In the genomic region with DNA sequence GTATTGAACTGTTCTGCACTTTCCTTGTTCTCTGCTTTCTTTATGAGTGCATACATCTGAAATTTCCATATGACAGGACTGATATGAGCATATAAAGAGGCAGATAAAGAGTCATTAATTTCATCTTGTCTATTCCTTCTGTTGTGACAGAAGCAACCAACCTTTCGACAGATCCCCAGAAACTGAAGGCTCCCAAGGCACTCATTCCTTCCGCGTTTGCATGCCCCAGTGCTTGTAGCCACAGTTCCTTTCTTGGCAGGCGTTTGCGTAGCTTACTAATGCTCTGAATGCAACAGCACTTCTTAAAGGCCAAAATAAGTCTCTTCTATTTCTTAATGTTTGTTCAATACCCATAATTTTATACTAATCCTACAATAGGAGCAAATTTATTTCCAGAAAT, we compare ENCODE assay signal across 26 cellular contexts.
DNase-seq lines count a peak whose midpoint lies in the region; ATAC-seq and TF ChIP-seq lines count a peak whose summit lies in the region.
"Had no signal": no experiment of that assay in that cellular context is flagged by ENCODE, and none has a peak within 500 bp of the region (broad histone marks: within the 10 kb centered on the region; RNA-seq: fewer than 3 reads in every experiment).

No MANE protein-coding gene starts in this region.

- H3F3A ChIP-seq in MM.1S (ENCODE audit: insufficient read depth, low read length) = no peaks in the 10 kb centered on the region

- 55% methylated on average over 5 of the region's 5 CpGs for WGBS in right cardiac atrium
- WGBS in heart left ventricle, 4 donors = 60 to 71% (median 66%) methylated on average over 5 of the region's 5 CpGs
- 52 to 60% methylated on average over 4 to 5 of the region's 5 CpGs for WGBS in gastroesophageal sphincter (ENCODE audit: low coverage in 1 of 2), 2 donors

- H3K27me3 ChIP-seq in right cardiac atrium (ENCODE audit: control insufficient read depth, insufficient read depth) (no peaks in the 10 kb centered on the region), heart left ventricle (peaks cover 0 to 13% (median 0%) of the 10 kb centered on the region in 9 donors), gastroesophageal sphincter (no peaks in the 10 kb centered on the region), MM.1S (replicated peaks; ENCODE audit: insufficient read depth, low read length) (no peaks in the 10 kb centered on the region)
- H3K27me3 ChIP-seq: adrenal gland, Peyer's patch, vagina had no signal

- no peaks in the 10 kb centered on the region for H3K36me3 ChIP-seq in heart left ventricle
- H3K36me3 ChIP-seq in gastroesophageal sphincter = no peaks in the 10 kb centered on the region
- H3K36me3 ChIP-seq in MM.1S (replicated peaks; ENCODE audit: insufficient read depth, low read length) = no peaks in the 10 kb centered on the region
- H3K36me3 ChIP-seq: adrenal gland, Peyer's patch, vagina had no signal

- H3K27ac ChIP-seq in right cardiac atrium (ENCODE audit: low read length) (no peak overlapping the region), heart left ventricle (no peak overlapping the region), gastroesophageal sphincter (no peak overlapping the region), MM.1S (ENCODE audit: low read length) (no peak overlapping the region)
- H3K27ac ChIP-seq: adrenal gland, Peyer's patch, psoas muscle, SK-N-MC, vagina had no signal

- no peaks in the 10 kb centered on the region for H3K79me2 ChIP-seq in MM.1S (ENCODE audit: low read length)

- H2AFZ ChIP-seq in MM.1S (ENCODE audit: low read length) = no peak overlapping the region

- TF ChIP-seq POLR2A in heart left ventricle (IDR thresholded peaks at IDR 0.05) (no peak), gastroesophageal sphincter (IDR thresholded peaks at IDR 0.05) (no peak)

- H3K4me2 ChIP-seq in MM.1S (ENCODE audit: low read depth, low read length) = no peak overlapping the region

- intact Hi-C loops in right cardiac atrium (cut with DNase I) = no loop called here
- intact Hi-C loops in heart left ventricle (cut with DNase I) = no loop called here

- H3K9me3 ChIP-seq in right cardiac atrium (ENCODE audit: control insufficient read depth, low read length) (no peaks in the 10 kb centered on the region), heart left ventricle (no peaks in the 10 kb centered on the region), gastroesophageal sphincter (no peaks in the 10 kb centered on the region), MM.1S (replicated peaks; ENCODE audit: insufficient read depth, low read length) (no peaks in the 10 kb centered on the region)
- H3K9me3 ChIP-seq: adrenal gland, Peyer's patch, psoas muscle, vagina had no signal

- TF ChIP-seq CTCF in heart left ventricle (IDR thresholded peaks at IDR 0.05) (no peak), gastroesophageal sphincter (IDR thresholded peaks at IDR 0.05) (no peak), MM.1S (IDR thresholded peaks at IDR 0.05; ENCODE audit: low read length) (no peak)

- H3K9me2 ChIP-seq in MM.1S (replicated peaks; ENCODE audit: insufficient read depth, low read length) = no peaks in the 10 kb centered on the region

- H3K4me3 ChIP-seq in right cardiac atrium (ENCODE audit: low read length) (no peak overlapping the region), heart left ventricle (no peak overlapping the region), gastroesophageal sphincter (no peak overlapping the region), MM.1S (ENCODE audit: low read length) (no peak overlapping the region)
- H3K4me3 ChIP-seq: adrenal gland, Peyer's patch, psoas muscle, SK-N-MC, vagina had no signal

- TF ChIP-seq EP300 in gastroesophageal sphincter (IDR thresholded peaks at IDR 0.05) = no peak

- H3K4me1 ChIP-seq in right cardiac atrium (ENCODE audit: control insufficient read depth, insufficient read depth, low read length) (no peaks in the 10 kb centered on the region), heart left ventricle (peaks cover 0 to 7% (median 0%) of the 10 kb centered on the region in 12 donors), gastroesophageal sphincter (no peaks in the 10 kb centered on the region), MM.1S (ENCODE audit: low read length) (no peaks in the 10 kb centered on the region)
- H3K4me1 ChIP-seq: adrenal gland, Peyer's patch, psoas muscle, vagina had no signal

- no peaks in the 10 kb centered on the region for H4K20me1 ChIP-seq in MM.1S (ENCODE audit: insufficient read depth, low read length)

- ATAC-seq in right cardiac atrium = peak in 1 of 2 donors; percentile 53
- no peak for ATAC-seq in heart left ventricle
- ATAC-seq in gastroesophageal sphincter = peak; percentile 25
- ATAC-seq in HG02973 (IDR thresholded peaks at IDR 0.05; ENCODE audit: unreplicated experiment) = no peak
- ATAC-seq in HG03039 (IDR thresholded peaks at IDR 0.05; ENCODE audit: unreplicated experiment) = no peak
- ATAC-seq: left lobe of liver, psoas muscle had no signal

- DNase-seq in right cardiac atrium (peak in 2 of 3 donors; percentile 30 to 61), heart left ventricle (no peak), RPMI7951 (ENCODE audit: low read depth) (peak; percentile 42), SKM-1 (lab: John Stamatoyannopoulos, UW; ENCODE audit: unreplicated experiment) (no peak), MM.1S (no peak)
- DNase-seq: activated B cell treated with CpG ODN at 0.5 μM for 24 hours; activated CD4-positive, alpha-beta memory T cell treated with anti-CD3 and anti-CD28 coated beads, Interleukin-2, amount 10 ng/mL, durations not matched to agents 7 days and 5 days; activated gamma-delta T cell; activated T-cell treated with anti-CD3 and anti-CD28 coated beads for 4 hours; adrenal gland; CD4-positive, alpha-beta memory T cell; glutamatergic neuron; midbrain; NCI-H1048; NCI-H1930; NCI-H226; NCI-H82; Peyer's patch; psoas muscle; stimulated activated CD8-positive, alpha-beta memory T cell treated with anti-CD3 and anti-CD28 coated beads, Interleukin-4, amount 100 ng/mL, for 48 hours had no signal

- no peak overlapping the region for H3K9ac ChIP-seq in MM.1S (ENCODE audit: low read length)

Comparison
In these comparisons a context has a peak if more than half of its experiments do, and no peak if none do; other contexts are left out.
1. DNase-seq: peak in right cardiac atrium (2 of 3) and RPMI7951 (single experiment); none in heart left ventricle (0 of 5), SKM-1 (single experiment) and MM.1S (single experiment).